36 cellular contexts compared by ENCODE assay signal in genomic region chr5:83780681-83781080, GRCh38.
"Had no signal": no experiment of that assay in that cellular context is flagged by ENCODE, and none has a peak within 500 bp of the region (broad histone marks: within the 10 kb centered on the region; RNA-seq: fewer than 3 reads in every experiment).

No MANE protein-coding gene starts in this region.

- H3K27me3 ChIP-seq: brain microvascular endothelial cell, MG63, Peyer's patch had no signal

- H3K4me3 ChIP-seq: MG63, Peyer's patch had no signal

- DNase-seq: activated B cell treated with CpG ODN at 0.5 μM for 24 hours; activated CD4-positive, alpha-beta memory T cell treated with anti-CD3 and anti-CD28 coated beads for 36 hours; activated CD4-positive, alpha-beta T cell treated with anti-CD3 and anti-CD28 coated beads for 4 hours; activated CD4-positive, alpha-beta T cell treated with anti-CD3 and anti-CD28 coated beads, Interleukin-2, amount 50 U/mL, for 1 hour; activated CD4-positive, CD25-positive, alpha-beta regulatory T cell treated with anti-CD3 and anti-CD28 coated beads, Interleukin-2, amount 50 U/mL, for 72 hours; activated CD8-positive, alpha-beta memory T cell treated with anti-CD3 and anti-CD28 coated beads for 24 hours; activated CD8-positive, alpha-beta memory T cell treated with anti-CD3 and anti-CD28 coated beads, Interleukin-2, amount 10 ng/mL, durations not matched to agents 7 days and 5 days; activated CD8-positive, alpha-beta memory T cell treated with anti-CD3 and anti-CD28 coated beads, Interleukin-2, amount 50 U/mL, for 48 hours; activated effector memory CD4-positive, alpha-beta T cell treated with Interleukin-2 at 50 U/mL for 16 hours; activated naive CD4-positive, alpha-beta T cell treated with anti-CD3 and anti-CD28 coated beads, Interleukin-2, amount 10 ng/mL, durations not matched to agents 7 days and 5 days; activated T-cell treated with anti-CD3 and anti-CD28 coated beads, Interleukin-2, amount 50 U/mL, for 48 hours; amniotic stem cell; aorta; brain microvascular endothelial cell; central memory CD4-positive, alpha-beta T cell; Kasumi-1; MG63; NCI-H1048; NCI-H1105 treated with DMSO at 0.1 percent for 48 hours; NCI-H1436; NCI-H1694; NCI-H1930; NCI-H2081 treated with DMSO at 0.1 percent for 48 hours; NCI-H510A; NCI-H526 treated with DMSO at 0.1 percent for 48 hours; NK-92 treated with Interleukin-12 subunit alpha and Interleukin-12 subunit beta, amount 100 ng/mL, for 24 hours; PC-3; Peyer's patch; SW 1271; T-helper 1 cell; T-helper 2 cell; T-helper 9 cell had no signal

- FAIRE-seq: colon had no signal

- ATAC-seq: activated CD8-positive, alpha-beta memory T cell treated with anti-CD3 and anti-CD28 coated beads, Interleukin-2, amount 10 ng/mL, durations not matched to agents 7 days and 5 days; PC-3; Right ventricle myocardium inferior had no signal

- H3K36me3 ChIP-seq: brain microvascular endothelial cell, MG63, Peyer's patch had no signal

- H3K9me3 ChIP-seq: MG63, Peyer's patch had no signal

- H3K4me1 ChIP-seq: Peyer's patch had no signal

- H3K27ac ChIP-seq: brain microvascular endothelial cell, Peyer's patch, RWPE1, VCaP had no signal
